In the genomic region with DNA sequence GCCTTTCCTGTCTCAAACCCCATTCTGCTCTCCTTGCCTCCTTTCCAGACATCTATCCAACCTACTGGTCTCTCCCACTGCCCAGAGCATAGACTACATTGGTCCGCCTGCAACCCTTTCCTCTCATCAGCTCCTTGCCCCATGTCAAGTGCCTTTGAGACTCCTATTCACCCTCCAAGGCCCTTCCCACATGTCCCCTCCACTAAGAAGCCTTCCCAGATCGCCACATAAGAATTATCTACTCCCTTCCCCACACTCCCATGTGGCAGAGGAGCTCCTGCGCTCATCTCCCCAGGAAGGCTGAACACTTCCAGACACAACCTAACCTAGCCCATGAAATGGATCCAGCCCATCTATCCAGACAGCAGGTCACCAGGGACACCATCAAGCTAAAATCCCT, we compare ENCODE assay signal across 18 cellular contexts. TPM values are rescaled to one million over a fixed set of nuclear protein-coding genes. Genes with fewer than 3 reads are reported as not detected.
A peak's percentile ranks its signal among the peaks of the same experiment; 100 is the strongest.
DNase-seq lines count a peak whose midpoint lies in the region; ATAC-seq, FAIRE-seq and TF ChIP-seq lines count a peak whose summit lies in the region.
"Had no signal": no experiment of that assay in that cellular context is flagged by ENCODE, and none has a peak within 500 bp of the region (broad histone marks: within the 10 kb centered on the region; RNA-seq: fewer than 3 reads in every experiment).

No MANE protein-coding gene starts in this region.

- H3K27me3 ChIP-seq in RWPE2 (ENCODE audit: insufficient read depth, poor library complexity, severe bottlenecking), result no peaks in the 10 kb centered on the region
- peaks cover 4 to 39% of the 10 kb centered on the region in 2 experiments for H3K27me3 ChIP-seq in HepG2 (ENCODE audit: control insufficient read depth in 1 of 2, insufficient read depth in 2 of 2, low read length in 2 of 2)
- no peaks in the 10 kb centered on the region for H3K27me3 ChIP-seq in skeletal muscle tissue (ENCODE audit: control insufficient read depth in 3 of 3, insufficient read depth in 3 of 3, low read length in 3 of 3)

- H3K79me2 ChIP-seq in HepG2 (ENCODE audit: insufficient read depth, low read length), result no peaks in the 10 kb centered on the region

- peaks cover 0 to 4% of the 10 kb centered on the region in 2 donors for H3K36me3 Mint-ChIP-seq in CD14-positive monocyte

- H3K4me1 Mint-ChIP-seq in CD14-positive monocyte, result peaks cover 43% of the 10 kb centered on the region

- BruUV-seq in HepG2 (replicated peaks; lab: Mats Ljungman, UMichigan), result no TSS peak

- 33% methylated on average over 3 of the region's 3 CpGs for WGBS in HepG2 (ENCODE audit: low lambda C conversion rate)

- H3K9ac ChIP-seq in HepG2 (ENCODE audit: insufficient read depth, low read depth, low read length) (no peak overlapping the region; the same call in 1 of the 2 replicates), skeletal muscle tissue (ENCODE audit: low read depth in 1 of 3, low read length in 3 of 3) (peak overlapping the region in 1 of 3 donors; percentile 71)

- CTCF ChIA-PET in HepG2 (lab: Yijun Ruan, JAX; ENCODE audit: low intra/inter-chr PET ratio, low total read pairs), result no interaction called here

- H3K27ac ChIP-seq in RWPE2 (ENCODE audit: poor library complexity, severe bottlenecking), result peak overlapping the region; percentile 10
- no peak overlapping the region for H3K27ac ChIP-seq in HepG2 (ENCODE audit: extremely low read length, insufficient read depth, low read length)
- H3K27ac ChIP-seq in skeletal muscle tissue (ENCODE audit: low read depth, low read length), result peak overlapping the region; percentile 31
- H3K27ac ChIP-seq: SJSA1 had no signal

- TF ChIP-seq RAD21 in HepG2 (CRISPR knock-in tag; IDR thresholded peaks at IDR 0.05), result no peak

- in situ Hi-C loops in HepG2 (cut with HindIII; ENCODE audit: extremely low pct_ligation_motif_present, low pct_unique_long_range_greater_than_20kb), result no loop called here

- no peak overlapping the region for H3K4me3 ChIP-seq in RWPE2 (ENCODE audit: severe bottlenecking)
- H3K4me3 ChIP-seq in HepG2 (replicated peaks in 1 of 3; ENCODE audit: insufficient read depth in 1 of 3, low read depth in 2 of 3, low read length in 3 of 3), result peak overlapping the region in 1 of 3 experiments; percentile 53; a peak in 1 of 6 replicates
- peak overlapping the region in 1 of 3 donors; percentile 6 for H3K4me3 ChIP-seq in skeletal muscle tissue (ENCODE audit: low read length in 3 of 3)
- H3K4me3 ChIP-seq: SJSA1 had no signal

- TF ChIP-seq CTCF in CD14-positive monocyte (IDR thresholded peaks at IDR 0.05), result no peak
- no peak for TF ChIP-seq CTCF in RWPE2 (IDR thresholded peaks at IDR 0.05; ENCODE audit: poor library complexity, severe bottlenecking)
- no peak for TF ChIP-seq CTCF in HepG2 (CRISPR knock-in tag; IDR thresholded peaks at IDR 0.05)

- intact Hi-C loops in CD14-positive monocyte (cut with micrococcal nuclease) (no loop called here), HepG2 (cut with micrococcal nuclease; ENCODE audit: unreplicated experiment) (loop anchor here (1.0 kb wide), 1 partner anchor 20 kb away; no protein-coding TSS in a partner anchor)

- DNase-seq in CD14-positive monocyte (ENCODE audit: low spot score), result peak; percentile 28
- peak; percentile 7 for DNase-seq in RWPE2 (ENCODE audit: low spot score)
- no peak for DNase-seq in HepG2 (ENCODE audit: low spot score)
- DNase-seq in NOMO-1 treated with DMSO at 0.1 percent for 48 hours (lab: John Stamatoyannopoulos, UW; ENCODE audit: unreplicated experiment), result no peak
- DNase-seq in C1 segment of cervical spinal cord (lab: John Stamatoyannopoulos, UW), result no peak
- DNase-seq in T-helper 9 cell, result no peak
- DNase-seq: activated CD4-positive, alpha-beta T cell treated with anti-CD3 and anti-CD28 coated beads for 1 hour; activated effector memory CD4-positive, alpha-beta T cell treated with Interleukin-2 at 50 U/mL for 16 hours; anterior cingulate cortex; foreskin melanocyte; NCI-H2029; NCI-H510A treated with DMSO at 0.1 percent for 48 hours had no signal

- H3K9me3 Mint-ChIP-seq in CD14-positive monocyte, result peaks cover 0 to 5% (median 0%) of the 10 kb centered on the region in 7 donors

- no peaks in the 10 kb centered on the region for H3K36me3 ChIP-seq in RWPE2 (ENCODE audit: low read depth)
- H3K36me3 ChIP-seq in HepG2 (replicated peaks in 1 of 2; ENCODE audit: control insufficient read depth in 1 of 2, insufficient read depth in 2 of 2, low read length in 2 of 2), result no peaks in the 10 kb centered on the region
- H3K36me3 ChIP-seq in skeletal muscle tissue (ENCODE audit: control insufficient read depth in 3 of 3, insufficient read depth in 3 of 3, low read length in 3 of 3), result peaks cover 0 to 2% (median 0%) of the 10 kb centered on the region in 3 donors
- H3K36me3 ChIP-seq: SJSA1 had no signal

- no peak for TF ChIP-seq POLR2A in HepG2 (IDR thresholded peaks at IDR 0.05; ENCODE audit: insufficient read depth in 1 of 2, low read depth in 2 of 2, low read length in 2 of 2)

- peak overlapping the region; percentile 35 to 90 for H3K4me3 Mint-ChIP-seq in CD14-positive monocyte

- H3K9me3 ChIP-seq in RWPE2 (ENCODE audit: severe bottlenecking), result no peaks in the 10 kb centered on the region
- no peaks in the 10 kb centered on the region for H3K9me3 ChIP-seq in HepG2 (ENCODE audit: low read length)
- H3K9me3 ChIP-seq in skeletal muscle tissue (ENCODE audit: control insufficient read depth in 3 of 3, low read length in 3 of 3), result no peaks in the 10 kb centered on the region
- H3K9me3 ChIP-seq: SJSA1 had no signal

- H3K27ac Mint-ChIP-seq in CD14-positive monocyte, result peak overlapping the region in 6 of 7 donors; percentile 65 to 94 (median 90)

- no peak for FAIRE-seq in HepG2 (lab: Jason Lieb, UNC)
- FAIRE-seq: colon had no signal

- H3K27me3 Mint-ChIP-seq in CD14-positive monocyte (ENCODE audit: low read depth in 3 of 3), result peaks cover 2 to 10% (median 6%) of the 10 kb centered on the region in 3 donors

- no peak for ATAC-seq in RWPE2 (ENCODE audit: low read depth)
- no peak for ATAC-seq in HepG2
- no peak for ATAC-seq in HG03045 (IDR thresholded peaks at IDR 0.05; ENCODE audit: unreplicated experiment)

- peak overlapping the region; percentile 87 for H3K4me2 ChIP-seq in HepG2 (ENCODE audit: low read depth, low read length)

- peaks cover 8% of the 10 kb centered on the region for H3K4me1 ChIP-seq in RWPE2 (ENCODE audit: insufficient read depth, poor library complexity, severe bottlenecking)
- peaks cover 36% of the 10 kb centered on the region for H3K4me1 ChIP-seq in HepG2 (ENCODE audit: insufficient read depth, low read length)
- peaks cover 51 to 55% (median 55%) of the 10 kb centered on the region in 3 donors for H3K4me1 ChIP-seq in skeletal muscle tissue (ENCODE audit: control insufficient read depth in 3 of 3, insufficient read depth in 3 of 3, low read length in 3 of 3)

- H2AFZ ChIP-seq in HepG2 (ENCODE audit: low read length), result no peak overlapping the region

- no peak for TF ChIP-seq EP300 in HepG2 (IDR thresholded peaks at IDR 0.05; ENCODE audit: low read depth in 2 of 2, low read length in 2 of 2)
- TF ChIP-seq EP300 in HepG2 (CRISPR knock-in tag; IDR thresholded peaks at IDR 0.05; ENCODE audit: borderline replicate concordance), result no peak

- H4K20me1 ChIP-seq in HepG2 (ENCODE audit: insufficient read depth, low read length), result no peaks in the 10 kb centered on the region

- POLR2A ChIA-PET in HepG2 (lab: Yijun Ruan, JAX), result interaction anchor here (2.0 to 2.4 kb wide), 2 partner anchors 19 to 22 kb away, joined by 14 to 22 read pairs; no protein-coding TSS in a partner anchor

RNA-seq across cellular contexts. Expression of a gene that starts 10.3 kb away (rescaled TPM):
- polyA plus RNA-seq in CD14-positive monocyte, result under 1 TPM; 0.14 to 0.24 TPM
- 1.5 and 2.7 TPM in 2 replicates for total RNA-seq in HepG2 (2016; rRNA removed; fragmentation: Illumina TruSeq; extraction: Trizol)
- total RNA-seq in HepG2 (2016; cell fraction: cytosol; rRNA removed; fragmentation: Illumina TruSeq; extraction: Trizol; ENCODE audit: low read depth), result 0.40 and 0.97 TPM in 2 replicates
- 1.1 and 2.5 TPM in 2 replicates for total RNA-seq in HepG2 (2016; cell fraction: insoluble cytoplasmic fraction; rRNA removed; fragmentation: Illumina TruSeq; extraction: Trizol)
- 1.7 and 1.8 TPM in 2 replicates for total RNA-seq in HepG2 (2016; cell fraction: membrane; rRNA removed; fragmentation: Illumina TruSeq; extraction: Trizol)
- 4.5 and 5.3 TPM in 2 replicates for total RNA-seq in HepG2 (2016; cell fraction: nucleus; rRNA removed; fragmentation: Illumina TruSeq; extraction: Trizol)
- 6.9 and 10.7 TPM in 2 replicates for polyA plus RNA-seq in HepG2 (2011; rRNA removed)
- 3.0 and 4.1 TPM in 2 replicates for polyA plus RNA-seq in HepG2 (2011; cell fraction: cytosol; rRNA removed)
- polyA plus RNA-seq in HepG2 (2011; cell fraction: nucleus; rRNA removed), result 39.8 and 43.2 TPM in 2 replicates
- polyA plus RNA-seq in HepG2 (2012), result 4.1 and 5.1 TPM in 2 replicates
- 0.60 and 1.2 TPM in 2 replicates for polyA plus RNA-seq in HepG2 (2016; cell fraction: cytosol; fragmentation: Illumina TruSeq; extraction: Trizol; ENCODE audit: low read depth)
- polyA plus RNA-seq in HepG2 (2016; cell fraction: insoluble cytoplasmic fraction; fragmentation: Illumina TruSeq; extraction: Trizol; ENCODE audit: low read depth), result 1.7 and 1.9 TPM in 2 replicates
- polyA plus RNA-seq in HepG2 (2016; cell fraction: membrane; fragmentation: Illumina TruSeq; extraction: Trizol; ENCODE audit: low read depth), result 1.6 and 1.8 TPM in 2 replicates
- 8.4 and 10.3 TPM in 2 replicates for polyA plus RNA-seq in HepG2 (2016; cell fraction: nucleus; fragmentation: Illumina TruSeq; extraction: Trizol; ENCODE audit: insufficient read depth, low read depth)
- 8.3 and 36.4 TPM in 2 replicates for polyA minus RNA-seq in HepG2 (2011; rRNA and poly(A)+ RNA removed; ENCODE audit: low replicate concordance)
- 2.5 and 4.0 TPM in 2 replicates for polyA minus RNA-seq in HepG2 (2011; cell fraction: cytosol; rRNA and poly(A)+ RNA removed)
- polyA minus RNA-seq in HepG2 (2011; cell fraction: nucleus; rRNA and poly(A)+ RNA removed), result 18.0 and 21.3 TPM in 2 replicates
- 6.3 TPM for total RNA-seq in skeletal muscle tissue

RNA-seq across cellular contexts. Expression of a gene that starts 28.0 kb away (rescaled TPM):
- polyA plus RNA-seq in CD14-positive monocyte, result 1 to 10 TPM in 1 of 2 donors, under 1 TPM in 1; 0.60 to 1.7 TPM
- not detected in 2 replicates for total RNA-seq in HepG2 (2016; rRNA removed; fragmentation: Illumina TruSeq; extraction: Trizol)
- not detected in 2 replicates for total RNA-seq in HepG2 (2016; cell fraction: cytosol; rRNA removed; fragmentation: Illumina TruSeq; extraction: Trizol; ENCODE audit: low read depth)
- total RNA-seq in HepG2 (2016; cell fraction: insoluble cytoplasmic fraction; rRNA removed; fragmentation: Illumina TruSeq; extraction: Trizol), result not detected in 2 replicates
- not detected in 2 replicates for total RNA-seq in HepG2 (2016; cell fraction: membrane; rRNA removed; fragmentation: Illumina TruSeq; extraction: Trizol)
- not detected in 2 replicates for total RNA-seq in HepG2 (2016; cell fraction: nucleus; rRNA removed; fragmentation: Illumina TruSeq; extraction: Trizol)
- polyA plus RNA-seq in HepG2 (2011; rRNA removed), result 0.05 TPM in 1 of 2 replicates, not detected in the other
- 0.10 TPM in 1 of 2 replicates, not detected in the other for polyA plus RNA-seq in HepG2 (2011; cell fraction: cytosol; rRNA removed)
- 0.09 TPM in 1 of 2 replicates, not detected in the other for polyA plus RNA-seq in HepG2 (2011; cell fraction: nucleus; rRNA removed)
- polyA plus RNA-seq in HepG2 (2012), result 0.03 TPM in 1 of 2 replicates, not detected in the other
- not detected in 2 replicates for polyA plus RNA-seq in HepG2 (2016; cell fraction: cytosol; fragmentation: Illumina TruSeq; extraction: Trizol; ENCODE audit: low read depth)
- not detected in 2 replicates for polyA plus RNA-seq in HepG2 (2016; cell fraction: insoluble cytoplasmic fraction; fragmentation: Illumina TruSeq; extraction: Trizol; ENCODE audit: low read depth)
- polyA plus RNA-seq in HepG2 (2016; cell fraction: membrane; fragmentation: Illumina TruSeq; extraction: Trizol; ENCODE audit: low read depth), result not detected in 2 replicates
- polyA plus RNA-seq in HepG2 (2016; cell fraction: nucleus; fragmentation: Illumina TruSeq; extraction: Trizol; ENCODE audit: insufficient read depth, low read depth), result not detected in 2 replicates
- 0.06 TPM in 1 of 2 replicates, not detected in the other for polyA minus RNA-seq in HepG2 (2011; rRNA and poly(A)+ RNA removed; ENCODE audit: low replicate concordance)
- not detected in 2 replicates for polyA minus RNA-seq in HepG2 (2011; cell fraction: cytosol; rRNA and poly(A)+ RNA removed)
- not detected in 2 replicates for polyA minus RNA-seq in HepG2 (2011; cell fraction: nucleus; rRNA and poly(A)+ RNA removed)
- total RNA-seq in skeletal muscle tissue, result 1.6 TPM
- total RNA-seq: SJSA1 had no signal

RNA-seq across cellular contexts. Expression of a gene that starts 34.5 kb away (rescaled TPM):
- polyA plus RNA-seq in CD14-positive monocyte (not detected), HepG2 (2011; rRNA removed) (0.08 and 0.09 TPM in 2 replicates)
- total RNA-seq in HepG2 (2016; rRNA removed; fragmentation: Illumina TruSeq; extraction: Trizol) (0.39 and 0.64 TPM in 2 replicates), skeletal muscle tissue (not detected)
- 0.09 and 0.10 TPM in 2 replicates for total RNA-seq in HepG2 (2016; cell fraction: cytosol; rRNA removed; fragmentation: Illumina TruSeq; extraction: Trizol; ENCODE audit: low read depth)
- total RNA-seq in HepG2 (2016; cell fraction: insoluble cytoplasmic fraction; rRNA removed; fragmentation: Illumina TruSeq; extraction: Trizol), result 0.39 and 0.49 TPM in 2 replicates
- 0.25 and 0.38 TPM in 2 replicates for total RNA-seq in HepG2 (2016; cell fraction: membrane; rRNA removed; fragmentation: Illumina TruSeq; extraction: Trizol)
- total RNA-seq in HepG2 (2016; cell fraction: nucleus; rRNA removed; fragmentation: Illumina TruSeq; extraction: Trizol), result 0.60 and 0.65 TPM in 2 replicates
- 0.07 and 0.09 TPM in 2 replicates for polyA plus RNA-seq in HepG2 (2011; cell fraction: cytosol; rRNA removed)
- polyA plus RNA-seq in HepG2 (2011; cell fraction: nucleus; rRNA removed), result 0.21 and 0.35 TPM in 2 replicates
- polyA plus RNA-seq in HepG2 (2012), result 0.04 and 0.05 TPM in 2 replicates
- polyA plus RNA-seq in HepG2 (2016; cell fraction: cytosol; fragmentation: Illumina TruSeq; extraction: Trizol; ENCODE audit: low read depth), result 0.06 and 0.11 TPM in 2 replicates
- 0.24 and 0.28 TPM in 2 replicates for polyA plus RNA-seq in HepG2 (2016; cell fraction: insoluble cytoplasmic fraction; fragmentation: Illumina TruSeq; extraction: Trizol; ENCODE audit: low read depth)
- polyA plus RNA-seq in HepG2 (2016; cell fraction: membrane; fragmentation: Illumina TruSeq; extraction: Trizol; ENCODE audit: low read depth), result 0.11 and 0.14 TPM in 2 replicates
- 0.53 and 0.95 TPM in 2 replicates for polyA plus RNA-seq in HepG2 (2016; cell fraction: nucleus; fragmentation: Illumina TruSeq; extraction: Trizol; ENCODE audit: insufficient read depth, low read depth)
- polyA minus RNA-seq in HepG2 (2011; rRNA and poly(A)+ RNA removed; ENCODE audit: low replicate concordance), result 0.07 and 0.30 TPM in 2 replicates
- not detected in 2 replicates for polyA minus RNA-seq in HepG2 (2011; cell fraction: cytosol; rRNA and poly(A)+ RNA removed)
- 0.13 TPM in 1 of 2 replicates, not detected in the other for polyA minus RNA-seq in HepG2 (2011; cell fraction: nucleus; rRNA and poly(A)+ RNA removed)
- total RNA-seq: posterior vena cava, SJSA1, subcutaneous adipose tissue had no signal

Comparison
In these comparisons a context has a peak if more than half of its experiments do, and no peak if none do; other contexts are left out.
1. DNase-seq: peak in CD14-positive monocyte (single experiment) and RWPE2 (single experiment); none in HepG2 (single experiment), NOMO-1 treated with DMSO at 0.1 percent for 48 hours (single experiment), C1 segment of cervical spinal cord (0 of 14) and T-helper 9 cell (single experiment).